1 cellular context compared by ENCODE assay signal in genomic region chr16:84818989-84819643, GRCh38.
TF ChIP-seq lines count a peak whose summit lies in the region.

No MANE protein-coding gene starts in this region.

TF ChIP-seq in IMR-90, 13 proteins besides CTCF, POLR2A, EP300 and RAD21 (continued from another document):
- TF ChIP-seq ELK1 (IDR thresholded peaks at IDR 0.05; ENCODE audit: borderline replicate concordance, low read depth, low read length) (no peak), MXI1 (IDR thresholded peaks at IDR 0.05; ENCODE audit: borderline replicate concordance, low read depth, low read length) (no peak), NFE2L2 (IDR thresholded peaks at IDR 0.05; ENCODE audit: low read depth, low read length) (no peak)
